In the genomic region with DNA sequence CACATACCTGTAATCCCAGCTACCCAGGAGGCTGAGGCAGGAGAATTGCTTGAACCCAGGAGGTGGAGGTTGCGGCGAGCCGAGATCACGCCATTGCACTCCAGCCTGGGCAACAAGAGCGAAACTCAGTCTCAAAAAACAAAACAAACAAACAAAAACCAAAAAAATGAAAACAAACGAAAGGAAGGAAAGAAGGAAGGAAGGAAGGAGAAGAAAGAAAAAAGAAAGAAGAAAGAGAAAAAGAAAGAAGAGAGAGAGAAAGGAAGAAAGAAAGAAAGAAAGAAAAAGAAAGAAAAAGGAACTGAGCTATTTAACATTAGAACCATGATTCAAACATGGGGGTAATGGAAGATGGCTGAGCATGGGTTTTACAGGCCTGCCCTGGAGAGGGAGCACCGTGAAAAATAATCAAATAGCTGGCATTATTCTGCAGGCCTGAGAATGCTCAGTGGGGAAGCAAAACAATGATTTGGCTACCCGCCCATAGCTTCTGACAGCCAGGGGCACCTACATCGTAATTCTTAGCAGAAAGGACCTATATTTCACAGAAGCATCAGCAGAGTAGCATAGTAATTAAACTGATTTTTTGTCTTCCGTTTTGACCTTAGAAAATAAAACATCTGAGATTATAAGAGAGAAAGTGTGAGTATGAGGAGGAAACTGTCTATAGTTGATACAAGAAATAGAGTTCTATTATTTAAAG, we compare ENCODE assay signal across 8 cellular contexts. TPM values are rescaled to one million over a fixed set of nuclear protein-coding genes. Genes with fewer than 3 reads are reported as not detected.
DNase-seq lines count a peak whose midpoint lies in the region; ATAC-seq and TF ChIP-seq lines count a peak whose summit lies in the region.

No MANE protein-coding gene starts in this region.

- H3K27ac ChIP-seq in 22Rv1 (peak overlapping the region; percentile 31), GM23248 (0 out of 2 replicates have a peak overlapping the region, but pooled peaks have one; percentile 6), PC-9 (no peak overlapping the region)

- H3K4me2 ChIP-seq in GM23248 (ENCODE audit: unreplicated experiment) (no peak overlapping the region), PC-9 (no peak overlapping the region)

- POLR2A ChIA-PET in PC-9 (lab: Charles Lee; ENCODE audit: unreplicated experiment) = interaction anchor here (0.6 kb wide), 1 partner anchor 147 kb away, joined by 3 read pairs; no protein-coding TSS in a partner anchor

- peaks cover 7% of the 10 kb centered on the region; the same call in 1 of the 2 replicates for H3F3A ChIP-seq in GM23248 (ENCODE audit: insufficient read depth)
- peaks cover 10% of the 10 kb centered on the region; the same call in 1 of the 2 replicates for H3F3A ChIP-seq in PC-9 (ENCODE audit: insufficient read depth, low read depth)

- DNase-seq in GM23248 (peak; percentile 39), PC-9 (no peak), fibroblast of the aortic adventitia (ENCODE audit: low read depth) (peak; percentile 67), CD1c-positive myeloid dendritic cell (ENCODE audit: extremely low spot score) (no peak), anterior cingulate cortex (lab: John Stamatoyannopoulos, UW) (no peak)
- DNase-seq in activated CD8-positive, alpha-beta memory T cell treated with anti-CD3 and anti-CD28 coated beads, Interleukin-2, amount 50 U/mL, for 48 hours = no peak

- no peaks in the 10 kb centered on the region for H3K36me3 ChIP-seq in GM23248 (ENCODE audit: low read depth)
- no peaks in the 10 kb centered on the region for H3K36me3 ChIP-seq in PC-9 (ENCODE audit: low read depth)

- H3K4me1 ChIP-seq in GM23248 (ENCODE audit: insufficient read depth) = no peaks in the 10 kb centered on the region
- peaks cover 4% of the 10 kb centered on the region; the same call in 1 of the 2 replicates for H3K4me1 ChIP-seq in PC-9 (replicated peaks; ENCODE audit: insufficient read depth)

- H3K9me2 ChIP-seq in GM23248 (ENCODE audit: insufficient read depth) (no peaks in the 10 kb centered on the region), PC-9 (ENCODE audit: insufficient read depth) (no peaks in the 10 kb centered on the region)

- H3K9ac ChIP-seq in GM23248 = no peak overlapping the region

- CTCF ChIA-PET in PC-9 (lab: Charles Lee) = no interaction called here

- intact Hi-C loops in PC-9 (cut with micrococcal nuclease; ENCODE audit: unreplicated experiment) = no loop called here

- H2AFZ ChIP-seq in GM23248 (peak overlapping the region; percentile 24; the same call in 1 of the 2 replicates), PC-9 (0 out of 2 replicates have a peak overlapping the region, but pooled peaks have one; percentile 48)

- no peaks in the 10 kb centered on the region for H3K27me3 ChIP-seq in GM23248 (replicated peaks; ENCODE audit: insufficient read depth)
- no peaks in the 10 kb centered on the region for H3K27me3 ChIP-seq in PC-9 (ENCODE audit: insufficient read depth, low read depth)

- no peak overlapping the region for H3K4me3 ChIP-seq in GM23248
- no peak overlapping the region for H3K4me3 ChIP-seq in PC-9
- no peak overlapping the region for H3K4me3 ChIP-seq in fibroblast of the aortic adventitia (ENCODE audit: low read depth, low read length)

- H4K20me1 ChIP-seq in GM23248 (ENCODE audit: insufficient read depth) (no peaks in the 10 kb centered on the region), PC-9 (ENCODE audit: insufficient read depth) (no peaks in the 10 kb centered on the region)

- BruUV-seq in PC-9 (replicated peaks; lab: Mats Ljungman, UMichigan) = no TSS peak

- ATAC-seq in GM18498 (IDR thresholded peaks at IDR 0.05; ENCODE audit: unreplicated experiment) = no peak

- in situ Hi-C loops in GM23248 (cut with MboI) = no loop called here

- H3K9me3 ChIP-seq in GM23248 (ENCODE audit: low read depth) (no peaks in the 10 kb centered on the region), PC-9 (ENCODE audit: insufficient read depth, low read depth) (no peaks in the 10 kb centered on the region)

- H3K79me2 ChIP-seq in GM23248 (ENCODE audit: insufficient read depth) (no peaks in the 10 kb centered on the region), PC-9 (ENCODE audit: low read depth) (no peaks in the 10 kb centered on the region)

- peak; percentile 29; the same call in 1 of the 2 replicates for TF ChIP-seq CTCF in 22Rv1 (IDR thresholded peaks at IDR 0.05)
- TF ChIP-seq CTCF in PC-9 (conservative IDR thresholded peaks at IDR 0.05) = no peak
- peak; percentile 40 for TF ChIP-seq CTCF in fibroblast of the aortic adventitia (IDR thresholded peaks at IDR 0.05; ENCODE audit: insufficient read depth, low read length)

- WGBS in GM23248 (ENCODE audit: low coverage in 1 of 2, low lambda C conversion rate in 2 of 2, missing lambda C conversion rate in 2 of 2), 2 experiments = 66 to 67% methylated on average over 10 of the region's 10 CpGs

RNA-seq across cellular contexts. Expression of gene BFSP2, which starts 37.7 kb away (rescaled TPM):
- total RNA-seq in GM23248 (2014; rRNA removed; shearing (Covaris generic)) = not detected in 2 replicates
- not detected in 2 replicates for polyA plus RNA-seq in GM23248 (2016; fragmentation: Nextera tagmentation; extraction: Ambion mirVana)
- total RNA-seq in PC-9 (2021) = not detected in 2 replicates
- not detected in 2 replicates for total RNA-seq in fibroblast of the aortic adventitia (ENCODE audit: low replicate concordance)

Comparison
In these comparisons a context has a peak if more than half of its experiments do, and no peak if none do; other contexts are left out.
1. DNase-seq: peak in GM23248 (single experiment) and fibroblast of the aortic adventitia (single experiment); none in PC-9 (0 of 2), CD1c-positive myeloid dendritic cell (single experiment), activated CD8-positive, alpha-beta memory T cell treated with anti-CD3 and anti-CD28 coated beads, Interleukin-2, amount 50 U/mL, for 48 hours (single experiment) and anterior cingulate cortex (0 of 58).